ENCODE assay signal across 10 cellular contexts in the genomic region with DNA sequence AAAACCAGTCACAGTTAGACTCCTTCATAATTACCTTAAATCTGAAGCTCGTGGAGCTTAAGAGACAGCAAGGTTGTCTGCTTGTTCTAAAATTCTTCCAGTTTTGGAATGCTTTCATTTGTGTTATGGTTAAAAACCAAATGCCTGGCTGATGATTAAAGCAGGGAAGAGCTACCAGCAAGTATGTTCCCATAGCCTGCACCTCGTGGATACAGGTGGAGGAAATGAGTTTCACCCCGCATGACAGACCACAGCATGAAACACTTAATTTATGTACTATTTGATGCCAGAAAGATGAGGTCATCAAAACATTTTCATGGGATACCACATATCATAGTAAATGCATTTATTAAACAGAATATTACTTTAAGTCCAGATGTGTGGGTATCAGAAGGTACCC. TPM values are rescaled to one million over a fixed set of nuclear protein-coding genes. Genes with fewer than 3 reads are reported as not detected.
DNase-seq lines count a peak whose midpoint lies in the region; ATAC-seq and TF ChIP-seq lines count a peak whose summit lies in the region.
"Had no signal": no experiment of that assay in that cellular context is flagged by ENCODE, and none has a peak within 500 bp of the region (broad histone marks: within the 10 kb centered on the region; RNA-seq: fewer than 3 reads in every experiment).

No MANE protein-coding gene starts in this region.

- no peak overlapping the region for H3K9ac ChIP-seq in fibroblast of lung (ENCODE audit: insufficient read depth, low read length)

- intact Hi-C loops in ovary (cut with DNase I) = no loop called here

- no peaks in the 10 kb centered on the region for H3K27me3 ChIP-seq in BJ (ENCODE audit: control insufficient read depth, insufficient read depth, low read length)
- H3K27me3 ChIP-seq in RWPE2 (ENCODE audit: insufficient read depth, poor library complexity, severe bottlenecking) = no peaks in the 10 kb centered on the region
- H3K27me3 ChIP-seq in fibroblast of lung (ENCODE audit: control insufficient read depth, insufficient read depth, low read length) = no peaks in the 10 kb centered on the region
- H3K27me3 ChIP-seq in ovary = no peaks in the 10 kb centered on the region

- TF ChIP-seq CTCF in BJ (IDR thresholded peaks at IDR 0.05; ENCODE audit: insufficient read depth, low read depth, low read length) (no peak), RWPE2 (IDR thresholded peaks at IDR 0.05; ENCODE audit: poor library complexity, severe bottlenecking) (no peak), fibroblast of lung (conservative IDR thresholded peaks at IDR 0.05 in 1 of 2, IDR thresholded peaks at IDR 0.05 in 1 of 2; ENCODE audit: low read depth in 1 of 2, low read length in 2 of 2) (no peak), ovary (IDR thresholded peaks at IDR 0.05) (no peak)

- H3K4me1 ChIP-seq in RWPE2 (ENCODE audit: insufficient read depth, poor library complexity, severe bottlenecking) = peaks cover 16% of the 10 kb centered on the region
- H3K4me1 ChIP-seq in fibroblast of lung (ENCODE audit: control insufficient read depth, extremely low read depth, insufficient read depth, low read length) = no peaks in the 10 kb centered on the region
- H3K4me1 ChIP-seq in ovary (ENCODE audit: insufficient read depth) = peaks cover 2% of the 10 kb centered on the region

- ATAC-seq in RWPE2 (ENCODE audit: low read depth) (peak; percentile 86), HG03521 (IDR thresholded peaks at IDR 0.05; ENCODE audit: unreplicated experiment) (no peak), GM21528 (IDR thresholded peaks at IDR 0.05; ENCODE audit: low FRiP score, unreplicated experiment) (no peak)
- ATAC-seq: stimulated activated naive B cell treated with anti-CD40 and anti-IgM and Interleukin-4, amounts not matched to agents 10 μg/mL and 1 μg/mL and 100 μg/mL, for 72 hours had no signal

- CTCF ChIA-PET in BJ (lab: Yijun Ruan, JAX) = interaction anchor here (1.0 to 1.4 kb wide), 3 partner anchors 13 to 44 kb away, joined by 3 to 4 read pairs (median 4); no protein-coding TSS in a partner anchor

- H4K20me1 ChIP-seq in fibroblast of lung (ENCODE audit: control insufficient read depth, extremely low read depth, insufficient read depth, low read length) = no peaks in the 10 kb centered on the region

- peak overlapping the region; percentile 35 for H3K4me3 ChIP-seq in BJ (ENCODE audit: low read depth, low read length)
- peak overlapping the region; percentile 19 for H3K4me3 ChIP-seq in RWPE2 (ENCODE audit: severe bottlenecking)
- peak overlapping the region; percentile 29 to 70 (median 46) for H3K4me3 ChIP-seq in fibroblast of lung (replicated peaks in 1 of 4; ENCODE audit: control extremely low read depth in 1 of 4, insufficient read depth in 1 of 4, low read depth in 3 of 4, low read length in 4 of 4)
- peak overlapping the region; percentile 32 for H3K4me3 ChIP-seq in ovary

- DNase-seq in BJ (ENCODE audit: low read depth) (peak; percentile 54), RWPE2 (ENCODE audit: low spot score) (peak; percentile 82), fibroblast of lung (ENCODE audit: low read depth in 2 of 2) (peak; percentile 72 to 97), ovary (no peak), DMS79 treated with DMSO at 0.1 percent for 48 hours (lab: John Stamatoyannopoulos, UW) (no peak)
- DNase-seq in activated T-cell treated with anti-CD3 and anti-CD28 coated beads, Interleukin-2, amount 50 U/mL, for 1 hour = no peak
- DNase-seq: DMS79; stimulated activated naive B cell treated with anti-CD40 and anti-IgM and Interleukin-4, amounts not matched to agents 10 μg/mL and 1 μg/mL and 100 μg/mL, for 72 hours had no signal

- whole genome bisulfite sequencing in ovary, 3 donors = 2 to 6% (median 5%) methylated on average over 3 of the region's 3 CpGs

- H3K36me3 ChIP-seq in BJ (ENCODE audit: control insufficient read depth, insufficient read depth, low read length) (no peaks in the 10 kb centered on the region), RWPE2 (ENCODE audit: low read depth) (no peaks in the 10 kb centered on the region), fibroblast of lung (ENCODE audit: control insufficient read depth, insufficient read depth, low read length) (no peaks in the 10 kb centered on the region), ovary (no peaks in the 10 kb centered on the region)

- H2AFZ ChIP-seq in fibroblast of lung (ENCODE audit: low read length) = no peak overlapping the region

- TF ChIP-seq POLR2A in ovary (IDR thresholded peaks at IDR 0.05) = no peak

- no peak for TF ChIP-seq EP300 in ovary (IDR thresholded peaks at IDR 0.05)

- H3K79me2 ChIP-seq in fibroblast of lung (ENCODE audit: control insufficient read depth, insufficient read depth, low read length) = no peaks in the 10 kb centered on the region

- H3K27ac ChIP-seq in RWPE2 (ENCODE audit: poor library complexity, severe bottlenecking) (peak overlapping the region; percentile 85), fibroblast of lung (ENCODE audit: insufficient read depth, low read length) (peak overlapping the region; percentile 8), ovary (peak overlapping the region in 1 of 2 donors; percentile 14)

- peak overlapping the region; percentile 93 for H3K4me2 ChIP-seq in fibroblast of lung (ENCODE audit: extremely low read depth, insufficient read depth, low read length)

- H3K9me3 ChIP-seq in RWPE2 (ENCODE audit: severe bottlenecking) (no peaks in the 10 kb centered on the region), fibroblast of lung (ENCODE audit: control insufficient read depth, insufficient read depth, low read depth, low read length) (no peaks in the 10 kb centered on the region), ovary (no peaks in the 10 kb centered on the region)

- POLR2A ChIA-PET in BJ (lab: Charles Lee) = no interaction called here

RNA-seq across cellular contexts. Expression of gene DOCK9, which starts 0.4 kb away (rescaled TPM):
- polyA plus RNA-seq in BJ (2011; rRNA removed) = 14.5 and 17.1 TPM in 2 replicates
- 13.7 and 15.4 TPM in 2 replicates for polyA minus RNA-seq in BJ (2011; rRNA and poly(A)+ RNA removed)
- 10.3 and 18.2 TPM in 2 replicates for total RNA-seq in fibroblast of lung
- 16.7 and 18.2 TPM in 2 replicates for polyA plus RNA-seq in fibroblast of lung
- polyA plus RNA-seq in fibroblast of lung (2012) = 11.7 and 14.9 TPM in 2 replicates
- 18.9 and 19.0 TPM in 2 replicates for polyA minus RNA-seq in fibroblast of lung (ENCODE audit: low replicate concordance)
- 10 to 100 TPM; 31.0 to 75.3 (median 45.4) TPM for total RNA-seq in ovary
- 10 to 100 TPM; 37.8 to 71.9 TPM for polyA plus RNA-seq in ovary

Comparison
In these comparisons a context has a peak if more than half of its experiments do, and no peak if none do; other contexts are left out.
1. DNase-seq: peak in BJ (single experiment), RWPE2 (single experiment) and fibroblast of lung (2 of 2); none in ovary (0 of 5), DMS79 treated with DMSO at 0.1 percent for 48 hours (single experiment) and activated T-cell treated with anti-CD3 and anti-CD28 coated beads, Interleukin-2, amount 50 U/mL, for 1 hour (single experiment).
2. Peak in every context shown above with its lines, with median percentiles within 50 percentile points of each other: H3K4me3 ChIP-seq.